Comparison of ENCODE assay signal across 21 cellular contexts in the genomic region with DNA sequence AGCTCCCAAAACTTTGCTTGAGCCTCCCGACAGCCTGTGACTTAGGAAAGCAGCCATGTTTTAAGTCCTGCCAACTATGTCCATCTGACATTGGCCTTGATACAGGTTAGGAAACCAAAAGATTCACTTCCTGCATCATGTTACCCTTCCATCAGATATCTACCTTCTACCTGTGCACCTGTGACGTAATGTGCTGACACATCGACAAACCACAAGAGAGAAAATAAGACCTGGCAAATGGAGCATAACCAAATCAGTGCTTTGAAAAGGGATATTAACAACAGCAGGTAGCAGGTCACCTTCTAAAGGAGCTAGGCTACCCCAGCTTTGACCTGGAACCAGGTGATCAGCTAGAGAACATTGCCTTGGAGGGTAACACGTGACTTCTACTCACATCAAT. TPM values are rescaled to one million over a fixed set of nuclear protein-coding genes. Genes with fewer than 3 reads are reported as not detected.
DNase-seq lines count a peak whose midpoint lies in the region; FAIRE-seq and TF ChIP-seq lines count a peak whose summit lies in the region.
"Had no signal": no experiment of that assay in that cellular context is flagged by ENCODE, and none has a peak within 500 bp of the region (broad histone marks: within the 10 kb centered on the region; RNA-seq: fewer than 3 reads in every experiment).

No MANE protein-coding gene starts in this region.

- no peaks in the 10 kb centered on the region for H4K20me1 ChIP-seq in PC-9 (ENCODE audit: insufficient read depth)

- CTCF ChIA-PET in MCF 10A (lab: Yijun Ruan, JAX), result no interaction called here
- CTCF ChIA-PET in PC-9 (lab: Charles Lee), result no interaction called here

- POLR2A ChIA-PET in MCF 10A (lab: Yijun Ruan, JAX), result interaction anchor here (1.8 to 2.6 kb wide), 2 partner anchors 10 to 15 kb away, joined by 6 to 7 read pairs; a partner anchor contains a TSS
- POLR2A ChIA-PET in PC-9 (lab: Charles Lee; ENCODE audit: unreplicated experiment), result interaction anchor here (0.6 to 0.9 kb wide), 2 partner anchors 14 to 520 kb away, joined by 5 to 7 read pairs; no protein-coding TSS in a partner anchor

- H3K27ac Mint-ChIP-seq in MCF 10A (ENCODE audit: low read depth, unreplicated experiment) (no peak overlapping the region), osteocyte (ENCODE audit: unreplicated experiment) (no peak overlapping the region)
- H3K27ac Mint-ChIP-seq: B cell; CD4-positive, alpha-beta T cell; HFFc6 had no signal

- H3K36me3 ChIP-seq in breast epithelium (no peaks in the 10 kb centered on the region), PC-9 (ENCODE audit: low read depth) (peaks cover 25% of the 10 kb centered on the region), bronchial epithelial cell (ENCODE audit: control insufficient read depth, insufficient read depth, low read length) (no peaks in the 10 kb centered on the region)

- H3K4me1 Mint-ChIP-seq in MCF 10A (ENCODE audit: insufficient read depth, unreplicated experiment) (no peaks in the 10 kb centered on the region), osteocyte (ENCODE audit: unreplicated experiment) (no peaks in the 10 kb centered on the region)
- H3K4me1 Mint-ChIP-seq: B cell had no signal

- BruUV-seq in MCF 10A (replicated peaks; lab: Mats Ljungman, UMichigan) (no TSS peak), PC-9 (replicated peaks; lab: Mats Ljungman, UMichigan) (no TSS peak)

- H2AFZ ChIP-seq in PC-9, result no peak overlapping the region

- peaks cover 6% of the 10 kb centered on the region; the same call in 1 of the 2 replicates for H3K79me2 ChIP-seq in PC-9 (ENCODE audit: low read depth)

- intact Hi-C loops in MCF 10A (cut with micrococcal nuclease) (no loop called here), breast epithelium (cut with DNase I; ENCODE audit: low total_unique reads) (no loop called here), PC-9 (cut with micrococcal nuclease; ENCODE audit: unreplicated experiment) (no loop called here)

- DNase-seq in MCF 10A (ENCODE audit: unreplicated experiment), result peak; percentile 38
- no peak for DNase-seq in breast epithelium (ENCODE audit: low spot score in 2 of 2)
- DNase-seq in PC-9, result peak; percentile 35 to 84
- DNase-seq in bronchial epithelial cell (ENCODE audit: low read depth), result peak; percentile 54
- DNase-seq in NCI-H2171 treated with DMSO at 0.1 percent for 48 hours (lab: John Stamatoyannopoulos, UW), result no peak
- no peak for DNase-seq in osteocyte (ENCODE audit: extremely low spot score, unreplicated experiment)
- no peak for DNase-seq in GM19239 (ENCODE audit: insufficient read length, low spot score)
- DNase-seq: C1 segment of cervical spinal cord; Calu3; CD4-positive, alpha-beta T cell; DMS 273 treated with DMSO at 0.1 percent for 48 hours; DMS79 treated with DMSO at 0.1 percent for 48 hours; EL; HCEC 1CT; HFFc6 had no signal

- peaks cover 15% of the 10 kb centered on the region; the same call in 1 of the 2 replicates for H3F3A ChIP-seq in PC-9 (ENCODE audit: insufficient read depth, low read depth)

- no peaks in the 10 kb centered on the region for H3K27me3 ChIP-seq in breast epithelium
- H3K27me3 ChIP-seq in PC-9 (ENCODE audit: insufficient read depth, low read depth), result no peaks in the 10 kb centered on the region
- H3K27me3 ChIP-seq in bronchial epithelial cell (ENCODE audit: control insufficient read depth, insufficient read depth, low read length), result no peaks in the 10 kb centered on the region

- H3K36me3 Mint-ChIP-seq in MCF 10A (ENCODE audit: insufficient read depth, unreplicated experiment), result no peaks in the 10 kb centered on the region
- no peaks in the 10 kb centered on the region for H3K36me3 Mint-ChIP-seq in osteocyte (ENCODE audit: unreplicated experiment)

- H3K9me3 ChIP-seq in breast epithelium, result no peaks in the 10 kb centered on the region
- peaks cover 15% of the 10 kb centered on the region; the same call in 1 of the 2 replicates for H3K9me3 ChIP-seq in PC-9 (ENCODE audit: insufficient read depth, low read depth)

- H3K9me3 Mint-ChIP-seq in MCF 10A (ENCODE audit: unreplicated experiment), result no peaks in the 10 kb centered on the region
- peaks cover 11% of the 10 kb centered on the region for H3K9me3 Mint-ChIP-seq in osteocyte (ENCODE audit: unreplicated experiment)
- H3K9me3 Mint-ChIP-seq: CD4-positive, alpha-beta T cell; HFFc6 had no signal

- FAIRE-seq in bronchial epithelial cell (lab: Jason Lieb, UNC) (no peak), GM19239 (lab: Jason Lieb, UNC) (no peak)
- FAIRE-seq: G401.6, GM12891, H1, HTR-8/SVneo had no signal

- H3K4me3 Mint-ChIP-seq in MCF 10A (ENCODE audit: unreplicated experiment) (no peak overlapping the region), osteocyte (ENCODE audit: unreplicated experiment) (no peak overlapping the region)
- H3K4me3 Mint-ChIP-seq: B cell; CD4-positive, alpha-beta T cell; HFFc6 had no signal

- no peak overlapping the region for H3K4me2 ChIP-seq in PC-9

- H3K27me3 Mint-ChIP-seq in MCF 10A (ENCODE audit: insufficient read depth, unreplicated experiment) (no peaks in the 10 kb centered on the region), osteocyte (ENCODE audit: unreplicated experiment) (peaks cover 52% of the 10 kb centered on the region)

- TF ChIP-seq POLR2A in breast epithelium (IDR thresholded peaks at IDR 0.05), result no peak

- H3K4me1 ChIP-seq in breast epithelium, result no peaks in the 10 kb centered on the region
- H3K4me1 ChIP-seq in PC-9 (replicated peaks; ENCODE audit: insufficient read depth), result peaks cover 14% of the 10 kb centered on the region

- H3K27ac ChIP-seq in breast epithelium (no peak overlapping the region), PC-9 (no peak overlapping the region)

- TF ChIP-seq CTCF in MCF 10A (IDR thresholded peaks at IDR 0.05; ENCODE audit: unreplicated experiment), result no peak
- no peak for TF ChIP-seq CTCF in breast epithelium (IDR thresholded peaks at IDR 0.05)
- no peak for TF ChIP-seq CTCF in PC-9 (conservative IDR thresholded peaks at IDR 0.05)
- TF ChIP-seq CTCF in bronchial epithelial cell (IDR thresholded peaks at IDR 0.05; ENCODE audit: insufficient read depth, low read length, severe bottlenecking), result no peak
- no peak for TF ChIP-seq CTCF in osteocyte (IDR thresholded peaks at IDR 0.05)

- H3K4me3 ChIP-seq in breast epithelium (no peak overlapping the region), PC-9 (no peak overlapping the region), bronchial epithelial cell (ENCODE audit: low read depth, low read length) (no peak overlapping the region)

- H3K9me2 ChIP-seq in PC-9 (ENCODE audit: insufficient read depth), result no peaks in the 10 kb centered on the region

RNA-seq across cellular contexts. Expression of a gene that starts 14.8 kb away (rescaled TPM):
- total RNA-seq in MCF 10A (2022) (6.8 and 8.0 TPM in 2 replicates), breast epithelium (10 to 100 TPM in 2 of 3 donors, under 1 TPM in 1; 0.64 to 13.2 (median 11.8) TPM), PC-9 (2021) (64.9 and 71.6 TPM in 2 replicates), bronchial epithelial cell (1.9 and 2.1 TPM in 2 replicates), osteocyte (0.73 and 1.6 TPM in 2 replicates)
- total RNA-seq: A172; B cell; CD4-positive, alpha-beta T cell had no signal

Comparison
In these comparisons a context has a peak if more than half of its experiments do, and no peak if none do; other contexts are left out.
1. DNase-seq: peak in MCF 10A (single experiment), PC-9 (2 of 2) and bronchial epithelial cell (single experiment); none in breast epithelium (0 of 2), NCI-H2171 treated with DMSO at 0.1 percent for 48 hours (single experiment), osteocyte (single experiment) and GM19239 (single experiment).